Comparison of ENCODE assay signal across 8 cellular contexts in the genomic region with DNA sequence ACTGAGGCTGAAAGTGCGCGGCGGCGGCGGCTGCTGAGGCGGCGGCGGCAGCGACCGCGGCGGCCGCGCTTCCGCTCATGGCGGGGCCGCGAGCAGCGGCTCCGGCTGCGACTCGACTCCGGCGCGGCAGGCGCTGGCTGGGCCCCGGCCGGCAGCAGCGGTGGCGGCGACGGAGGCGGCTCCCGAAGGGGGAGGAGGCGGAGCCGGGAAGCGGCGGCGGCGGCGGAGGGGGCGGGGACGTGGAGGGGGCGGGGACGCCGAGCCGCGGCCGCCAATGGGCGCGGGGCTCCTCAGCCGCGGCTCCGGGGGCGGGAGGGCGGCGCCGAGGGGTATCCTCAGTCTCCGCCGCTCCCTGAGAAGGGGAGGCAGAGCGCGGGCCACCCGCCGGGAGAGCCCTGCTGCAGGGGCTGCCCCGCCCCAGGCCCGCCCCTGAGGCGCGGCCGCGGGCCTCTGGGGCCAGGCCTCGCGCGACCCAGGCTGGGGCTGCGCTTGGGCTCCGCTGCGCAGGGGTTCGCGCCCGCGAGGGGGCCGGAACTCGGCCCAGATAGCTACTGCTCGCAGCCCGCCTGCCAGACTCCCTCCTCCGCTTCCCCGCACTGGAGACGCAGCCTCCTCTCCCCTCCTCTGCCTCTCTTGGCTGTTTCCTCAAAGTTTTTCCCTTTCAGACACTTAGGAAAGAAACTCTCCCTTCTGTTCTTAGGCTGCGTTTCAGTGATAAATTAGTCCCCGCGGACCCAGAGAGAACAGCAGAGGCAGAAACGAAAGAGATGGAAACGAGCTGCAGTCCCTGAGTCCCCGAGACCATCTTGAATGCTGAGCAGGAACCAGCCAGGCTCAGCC.
DNase-seq lines count a peak whose midpoint lies in the region; ATAC-seq and TF ChIP-seq lines count a peak whose summit lies in the region.

No MANE protein-coding gene starts in this region.

- H3F3A ChIP-seq in smooth muscle cell (ENCODE audit: low read depth), result peaks cover 8% of the 10 kb centered on the region

- in situ Hi-C loops in T47D (cut with HindIII; ENCODE audit: low pct_unique_long_range_greater_than_20kb, low sequenced_read_pairs), result no loop called here

- peaks cover 38% of the 10 kb centered on the region for H4K20me1 ChIP-seq in smooth muscle cell (ENCODE audit: low read depth)

- H2AFZ ChIP-seq in ACC112 (ENCODE audit: low read length, unreplicated experiment), result peak overlapping the region; percentile 86
- peak overlapping the region; percentile 94 for H2AFZ ChIP-seq in smooth muscle cell (ENCODE audit: low read depth)

- H3K4me1 ChIP-seq in ACC112 (ENCODE audit: control insufficient read depth, insufficient read depth, low read length, unreplicated experiment) (peaks cover 16% of the 10 kb centered on the region), smooth muscle cell (ENCODE audit: low read depth) (peaks cover 29% of the 10 kb centered on the region)

- H3K27ac ChIP-seq in ACC112 (ENCODE audit: low read depth, low read length), result peak overlapping the region; percentile 81
- peak overlapping the region; percentile 85 for H3K27ac ChIP-seq in VCaP
- H3K27ac ChIP-seq in smooth muscle cell (ENCODE audit: low read depth), result peak overlapping the region; percentile 66

- H3K4me2 ChIP-seq in smooth muscle cell, result peak overlapping the region; percentile 83

- H3K9ac ChIP-seq in smooth muscle cell (ENCODE audit: low read depth), result peak overlapping the region; percentile 32

- no peaks in the 10 kb centered on the region for H3K36me3 ChIP-seq in ACC112 (ENCODE audit: insufficient read depth, low read length)
- H3K36me3 ChIP-seq in smooth muscle cell (ENCODE audit: low read depth), result no peaks in the 10 kb centered on the region

- 3% methylated on average over 10 of the region's 93 CpGs for WGBS in smooth muscle cell (ENCODE audit: low lambda C conversion rate)

- ATAC-seq in GM18867 (IDR thresholded peaks at IDR 0.05; ENCODE audit: unreplicated experiment) (peak; percentile 90), HG03097 (IDR thresholded peaks at IDR 0.05; ENCODE audit: low FRiP score, unreplicated experiment) (peak; percentile 82)

- peak; percentile 75 for DNase-seq in NCI-H2171 treated with DMSO at 0.1 percent for 48 hours (lab: John Stamatoyannopoulos, UW)
- peak; percentile 54 to 84 for DNase-seq in T47D (ENCODE audit: low read depth in 1 of 2, low spot score in 1 of 2)
- DNase-seq in iPS-NIHi7 (ENCODE audit: extremely low spot score), result peak; percentile 94
- peak; percentile 66 for DNase-seq in smooth muscle cell (lab: John Stamatoyannopoulos, UW; ENCODE audit: unreplicated experiment)

- TF ChIP-seq CTCF in VCaP (conservative IDR thresholded peaks at IDR 0.05) (no peak), smooth muscle cell (IDR thresholded peaks at IDR 0.05; ENCODE audit: borderline replicate concordance, insufficient read depth, poor library complexity, severe bottlenecking) (no peak)

- H3K4me3 ChIP-seq in ACC112 (ENCODE audit: low read depth, low read length) (peak overlapping the region; percentile 100), smooth muscle cell (peak overlapping the region; percentile 99)

- H3K27me3 ChIP-seq in ACC112 (ENCODE audit: insufficient read depth, low read length), result no peaks in the 10 kb centered on the region
- no peaks in the 10 kb centered on the region for H3K27me3 ChIP-seq in smooth muscle cell (ENCODE audit: low read depth)

- H3K9me3 ChIP-seq in smooth muscle cell (replicated peaks; ENCODE audit: low read depth), result no peaks in the 10 kb centered on the region

- peaks cover 40% of the 10 kb centered on the region for H3K79me2 ChIP-seq in ACC112 (ENCODE audit: control insufficient read depth, insufficient read depth, low read length, unreplicated experiment)
- peaks cover 41% of the 10 kb centered on the region for H3K79me2 ChIP-seq in smooth muscle cell (ENCODE audit: low read depth)

Comparison
In these comparisons a context has a peak if more than half of its experiments do, and no peak if none do; other contexts are left out.
1. Peak in every context shown above with its lines: DNase-seq, ATAC-seq, H3K4me3 ChIP-seq and H3K27ac ChIP-seq.